ENCODE assay signal across 11 cellular contexts in genomic region chr7:149423441-149423970, GRCh38. TPM values are rescaled to one million over a fixed set of nuclear protein-coding genes. Genes with fewer than 3 reads are reported as not detected.
DNase-seq lines count a peak whose midpoint lies in the region; ATAC-seq, FAIRE-seq and TF ChIP-seq lines count a peak whose summit lies in the region.
"Had no signal": no experiment of that assay in that cellular context is flagged by ENCODE, and none has a peak within 500 bp of the region (broad histone marks: within the 10 kb centered on the region; RNA-seq: fewer than 3 reads in every experiment).

No MANE protein-coding gene starts in this region.

- H3K4me1 Mint-ChIP-seq in type B pancreatic cell (ENCODE audit: unreplicated experiment) = no peaks in the 10 kb centered on the region

- no peak for ATAC-seq in heart right ventricle
- no peak for ATAC-seq in GM18519 (IDR thresholded peaks at IDR 0.05; ENCODE audit: low FRiP score, unreplicated experiment)

- WGBS in heart right ventricle, 2 donors = 37 to 47% methylated on average over 23 of the region's 23 CpGs

- H3K4me1 ChIP-seq in heart right ventricle (peaks cover 0 to 19% (median 12%) of the 10 kb centered on the region in 9 donors), right atrium auricular region (peaks cover 0 to 12% of the 10 kb centered on the region in 2 donors), muscle layer of duodenum (ENCODE audit: control insufficient read depth in 1 of 2, insufficient read depth in 2 of 2, low read length in 2 of 2) (peaks cover 0 to 11% of the 10 kb centered on the region in 2 donors)
- H3K4me1 ChIP-seq: colonic mucosa had no signal

- H3K27ac Mint-ChIP-seq in type B pancreatic cell = no peak overlapping the region

- DNase-seq in heart right ventricle (peak in 1 of 2 donors; percentile 17), right atrium auricular region (ENCODE audit: low spot score) (no peak), cerebellar cortex (ENCODE audit: low spot score) (peak; percentile 15), type B pancreatic cell (ENCODE audit: extremely low spot score, unreplicated experiment) (no peak), GM19239 (ENCODE audit: insufficient read length, low spot score) (no peak), GM12891 (ENCODE audit: insufficient read length, low spot score) (no peak)
- DNase-seq: NCI-H510A, SK-N-SH had no signal

- H3K9me3 ChIP-seq in heart right ventricle (no peaks in the 10 kb centered on the region), right atrium auricular region (no peaks in the 10 kb centered on the region), muscle layer of duodenum (ENCODE audit: control insufficient read depth in 1 of 2, low read length in 2 of 2) (no peaks in the 10 kb centered on the region)
- H3K9me3 ChIP-seq: colonic mucosa, SK-N-SH had no signal

- TF ChIP-seq CTCF in heart right ventricle (IDR thresholded peaks at IDR 0.05) (no peak), right atrium auricular region (IDR thresholded peaks at IDR 0.05) (no peak), type B pancreatic cell (conservative IDR thresholded peaks at IDR 0.05) (no peak)

- H3K27me3 Mint-ChIP-seq in type B pancreatic cell = no peaks in the 10 kb centered on the region

- no peaks in the 10 kb centered on the region for H3K9me3 Mint-ChIP-seq in type B pancreatic cell

- intact Hi-C loops in heart right ventricle (cut with DNase I) = loop anchor here in 6 of 10 donors (5.0 to 10.0 kb wide), 5 partner anchors 71 to 169 kb away; partner anchors contain the start of genes ZNF746 (in 3 of the 6) and ZNF783 (in 1 of the 6)

- no peaks in the 10 kb centered on the region for H3K36me3 Mint-ChIP-seq in type B pancreatic cell

- TF ChIP-seq POLR2A in GM12891 (IDR thresholded peaks at IDR 0.05; ENCODE audit: low read depth, low read length) = no peak

- H3K4me3 ChIP-seq in heart right ventricle (peak overlapping the region in 7 of 10 donors; percentile 52 to 62 (median 57)), right atrium auricular region (peak overlapping the region in 1 of 2 donors; percentile 57), muscle layer of duodenum (ENCODE audit: low read depth in 1 of 2, low read length in 2 of 2) (peak overlapping the region; percentile 50 to 63)

- H3K27me3 ChIP-seq in heart right ventricle (peaks cover 0 to 9% (median 0%) of the 10 kb centered on the region in 7 donors), right atrium auricular region (no peaks in the 10 kb centered on the region), muscle layer of duodenum (ENCODE audit: low read depth, low read length) (no peaks in the 10 kb centered on the region)
- H3K27me3 ChIP-seq: colonic mucosa had no signal

- H3K36me3 ChIP-seq in heart right ventricle = no peaks in the 10 kb centered on the region
- no peaks in the 10 kb centered on the region for H3K36me3 ChIP-seq in right atrium auricular region
- no peaks in the 10 kb centered on the region for H3K36me3 ChIP-seq in muscle layer of duodenum (ENCODE audit: control insufficient read depth in 1 of 2, insufficient read depth in 2 of 2, low read length in 2 of 2)
- H3K36me3 ChIP-seq: colonic mucosa had no signal

- H3K4me3 Mint-ChIP-seq in type B pancreatic cell = peak overlapping the region; percentile 5

- no peak for FAIRE-seq in GM19239 (lab: Jason Lieb, UNC)
- no peak for FAIRE-seq in GM12891 (lab: Jason Lieb, UNC)

- H3K27ac ChIP-seq in heart right ventricle = no peak overlapping the region
- peak overlapping the region in 1 of 2 donors; percentile 24 for H3K27ac ChIP-seq in right atrium auricular region
- no peak overlapping the region for H3K27ac ChIP-seq in muscle layer of duodenum (ENCODE audit: low read length)

TF ChIP-seq in GM12891, 5 proteins besides CTCF, POLR2A, EP300 and RAD21:
- no peak for TF ChIP-seq TAF1 (IDR thresholded peaks at IDR 0.05; ENCODE audit: low read depth, low read length)
- no peak for TF ChIP-seq POLR2AphosphoS5 (IDR thresholded peaks at IDR 0.05; ENCODE audit: low read depth, low read length)
- no peak for TF ChIP-seq PAX5 (IDR thresholded peaks at IDR 0.05; ENCODE audit: insufficient read depth, low read length, severe bottlenecking)
- TF ChIP-seq SPI1 (IDR thresholded peaks at IDR 0.05; ENCODE audit: low read depth, low read length) = no peak
- no peak for TF ChIP-seq POU2F2 (IDR thresholded peaks at IDR 0.05; ENCODE audit: low read depth, low read length)

RNA-seq across cellular contexts. Expression of gene ZNF777, which starts 37.4 kb away (rescaled TPM):
- 1 to 10 TPM; 6.8 to 9.1 (median 8.0) TPM for total RNA-seq in heart right ventricle
- polyA plus RNA-seq in heart right ventricle = 1 to 10 TPM; 6.1 to 6.7 TPM
- 1 to 10 TPM; 6.0 to 8.4 TPM for total RNA-seq in right atrium auricular region
- total RNA-seq in type B pancreatic cell (ENCODE audit: low replicate concordance) = 17.4 and 17.6 TPM in 2 replicates
- polyA plus RNA-seq in GM12891 (2012; ENCODE audit: low read depth, missing spikeins) = 6.1 TPM
